In the genomic region with DNA sequence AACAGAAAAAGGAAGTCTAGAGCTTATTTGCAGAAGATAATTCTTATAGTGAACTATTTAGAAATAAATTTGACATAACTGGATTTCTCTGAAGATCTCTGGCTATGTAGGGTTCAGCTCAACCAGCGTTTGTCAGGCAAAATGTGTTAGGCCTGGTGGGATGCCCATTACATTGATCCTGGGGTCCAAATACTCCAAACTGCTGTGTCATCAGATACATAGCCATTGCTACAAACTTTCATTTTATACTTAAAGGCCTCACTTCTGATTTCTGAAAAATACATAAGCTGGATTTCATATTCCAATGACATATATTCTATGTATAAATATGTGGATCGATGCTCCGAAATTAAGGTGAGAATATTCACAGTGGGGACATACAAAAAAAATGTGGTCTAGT, we compare ENCODE assay signal across 8 cellular contexts.
"Had no signal": no experiment of that assay in that cellular context is flagged by ENCODE, and none has a peak within 500 bp of the region (broad histone marks: within the 10 kb centered on the region; RNA-seq: fewer than 3 reads in every experiment).

No MANE protein-coding gene starts in this region.

- H3K4me3 ChIP-seq: GM12878 had no signal

- ATAC-seq: GM12878 had no signal

- DNase-seq: GDM1, GF-D8 had no signal

- FAIRE-seq: G401.6, GM12878, GM12891, GM12892, GM18507, GM19239 had no signal
